Comparison of ENCODE assay signal across 1 cellular context in the genomic region with DNA sequence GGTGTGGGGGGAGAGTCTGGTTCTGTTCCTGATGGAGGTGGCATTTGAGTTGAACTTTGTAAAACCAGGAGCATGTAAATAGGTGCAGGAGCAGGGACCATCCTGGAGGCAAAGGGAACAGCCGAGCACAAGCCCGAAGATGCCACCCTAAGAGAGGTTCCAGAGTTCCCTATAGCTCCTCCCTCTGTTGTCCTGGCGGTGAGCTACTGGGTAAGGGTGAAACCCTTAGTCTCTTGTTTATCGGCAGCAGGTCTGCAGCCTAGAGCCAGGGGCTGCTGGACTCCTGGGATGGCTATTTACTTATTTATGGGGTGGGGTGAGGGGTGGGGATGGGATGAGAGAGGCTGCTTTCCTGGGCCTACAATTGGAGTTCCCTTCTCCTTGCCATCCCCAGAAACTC.
TF ChIP-seq lines count a peak whose summit lies in the region.

No MANE protein-coding gene starts in this region.

TF ChIP-seq in IMR-90, 13 proteins besides CTCF, POLR2A, EP300 and RAD21 (continued from another document):
- TF ChIP-seq, protein P1, sequence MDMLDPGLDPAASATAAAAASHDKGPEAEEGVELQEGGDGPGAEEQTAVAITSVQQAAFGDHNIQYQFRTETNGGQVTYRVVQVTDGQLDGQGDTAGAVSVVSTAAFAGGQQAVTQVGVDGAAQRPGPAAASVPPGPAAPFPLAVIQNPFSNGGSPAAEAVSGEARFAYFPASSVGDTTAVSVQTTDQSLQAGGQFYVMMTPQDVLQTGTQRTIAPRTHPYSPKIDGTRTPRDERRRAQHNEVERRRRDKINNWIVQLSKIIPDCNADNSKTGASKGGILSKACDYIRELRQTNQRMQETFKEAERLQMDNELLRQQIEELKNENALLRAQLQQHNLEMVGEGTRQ (IDR thresholded peaks at IDR 0.05; ENCODE audit: low read depth, low read length): no peak
- TF ChIP-seq RCOR1 (IDR thresholded peaks at IDR 0.05; ENCODE audit: insufficient replicate concordance, low read length): no peak
- TF ChIP-seq MAFK (IDR thresholded peaks at IDR 0.05; ENCODE audit: low read depth, low read length): no peak
- no peak for TF ChIP-seq NFE2L2 (IDR thresholded peaks at IDR 0.05; ENCODE audit: low read depth, low read length)
- TF ChIP-seq, protein P2, sequence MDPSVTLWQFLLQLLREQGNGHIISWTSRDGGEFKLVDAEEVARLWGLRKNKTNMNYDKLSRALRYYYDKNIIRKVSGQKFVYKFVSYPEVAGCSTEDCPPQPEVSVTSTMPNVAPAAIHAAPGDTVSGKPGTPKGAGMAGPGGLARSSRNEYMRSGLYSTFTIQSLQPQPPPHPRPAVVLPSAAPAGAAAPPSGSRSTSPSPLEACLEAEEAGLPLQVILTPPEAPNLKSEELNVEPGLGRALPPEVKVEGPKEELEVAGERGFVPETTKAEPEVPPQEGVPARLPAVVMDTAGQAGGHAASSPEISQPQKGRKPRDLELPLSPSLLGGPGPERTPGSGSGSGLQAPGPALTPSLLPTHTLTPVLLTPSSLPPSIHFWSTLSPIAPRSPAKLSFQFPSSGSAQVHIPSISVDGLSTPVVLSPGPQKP (IDR thresholded peaks at IDR 0.05; ENCODE audit: borderline replicate concordance, low read depth, low read length): no peak
